ENCODE assay signal across 13 cellular contexts in genomic region chr7:82268632-82269031, GRCh38.
A peak's percentile ranks its signal among the peaks of the same experiment; 100 is the strongest.
DNase-seq lines count a peak whose midpoint lies in the region; ATAC-seq and TF ChIP-seq lines count a peak whose summit lies in the region.
"Had no signal": no experiment of that assay in that cellular context is flagged by ENCODE, and none has a peak within 500 bp of the region (broad histone marks: within the 10 kb centered on the region; RNA-seq: fewer than 3 reads in every experiment).

No MANE protein-coding gene starts in this region.

- POLR2A ChIA-PET in activated CD4-positive, alpha-beta T cell treated with anti-CD3 and anti-CD28 coated beads, Interleukin-2, amount 10 ng/mL, durations not matched to agents 7 days and 5 days (lab: Charles Lee) = no interaction called here

- CTCF ChIA-PET in activated CD4-positive, alpha-beta T cell treated with anti-CD3 and anti-CD28 coated beads, Interleukin-2, amount 10 ng/mL, durations not matched to agents 7 days and 5 days (lab: Charles Lee) = interaction anchor here (0.6 kb wide), 1 partner anchor 99 kb away, joined by 4 read pairs; no protein-coding TSS in a partner anchor

- H3K9me3 Mint-ChIP-seq in glutamatergic neuron (ENCODE audit: unreplicated experiment) = peaks cover 6% of the 10 kb centered on the region
- no peaks in the 10 kb centered on the region for H3K9me3 Mint-ChIP-seq in activated CD4-positive, alpha-beta T cell treated with anti-CD3 and anti-CD28 coated beads, Interleukin-2, amount 10 ng/mL, durations not matched to agents 7 days and 5 days
- H3K9me3 Mint-ChIP-seq: CD8-positive, alpha-beta T cell had no signal

- H3K36me3 Mint-ChIP-seq in glutamatergic neuron (ENCODE audit: unreplicated experiment) = no peaks in the 10 kb centered on the region
- no peaks in the 10 kb centered on the region for H3K36me3 Mint-ChIP-seq in activated CD4-positive, alpha-beta T cell treated with anti-CD3 and anti-CD28 coated beads, Interleukin-2, amount 10 ng/mL, durations not matched to agents 7 days and 5 days (ENCODE audit: low read depth)
- H3K36me3 Mint-ChIP-seq: CD14-positive monocyte; CD8-positive, alpha-beta T cell had no signal

- peak; percentile 60 for DNase-seq in NCI-H69 (lab: John Stamatoyannopoulos, UW)
- peak; percentile 26 for DNase-seq in choroid plexus epithelial cell (ENCODE audit: low read depth)
- DNase-seq in glutamatergic neuron = no peak
- no peak for DNase-seq in activated CD4-positive, alpha-beta T cell treated with anti-CD3 and anti-CD28 coated beads, Interleukin-2, amount 10 ng/mL, durations not matched to agents 7 days and 5 days
- DNase-seq in NCI-H1930 (lab: John Stamatoyannopoulos, UW) = no peak
- no peak for DNase-seq in NCI-H524 treated with DMSO at 0.1 percent for 48 hours (lab: John Stamatoyannopoulos, UW)
- DNase-seq: CD8-positive, alpha-beta T cell; COR-L47; DMS153; DMS79 treated with DMSO at 0.1 percent for 48 hours had no signal

- TF ChIP-seq CTCF in choroid plexus epithelial cell (conservative IDR thresholded peaks at IDR 0.05; ENCODE audit: low read depth, low read length) = no peak
- TF ChIP-seq CTCF in glutamatergic neuron (IDR thresholded peaks at IDR 0.05; ENCODE audit: partially characterized antibody, unreplicated experiment) = no peak

- no peak overlapping the region for H3K4me3 ChIP-seq in choroid plexus epithelial cell (ENCODE audit: low read depth, low read length)

- peak overlapping the region; percentile 22 for H3K27ac Mint-ChIP-seq in glutamatergic neuron (ENCODE audit: unreplicated experiment)
- no peak overlapping the region for H3K27ac Mint-ChIP-seq in activated CD4-positive, alpha-beta T cell treated with anti-CD3 and anti-CD28 coated beads, Interleukin-2, amount 10 ng/mL, durations not matched to agents 7 days and 5 days
- H3K27ac Mint-ChIP-seq: CD14-positive monocyte; CD8-positive, alpha-beta T cell had no signal

- H3K4me3 Mint-ChIP-seq in glutamatergic neuron (ENCODE audit: unreplicated experiment) = no peak overlapping the region
- H3K4me3 Mint-ChIP-seq in activated CD4-positive, alpha-beta T cell treated with anti-CD3 and anti-CD28 coated beads, Interleukin-2, amount 10 ng/mL, durations not matched to agents 7 days and 5 days = no peak overlapping the region
- H3K4me3 Mint-ChIP-seq: CD14-positive monocyte; CD8-positive, alpha-beta T cell had no signal

- peaks cover 42% of the 10 kb centered on the region for H3K4me1 Mint-ChIP-seq in glutamatergic neuron (ENCODE audit: low read depth, unreplicated experiment)
- no peaks in the 10 kb centered on the region for H3K4me1 Mint-ChIP-seq in activated CD4-positive, alpha-beta T cell treated with anti-CD3 and anti-CD28 coated beads, Interleukin-2, amount 10 ng/mL, durations not matched to agents 7 days and 5 days
- H3K4me1 Mint-ChIP-seq: CD14-positive monocyte had no signal

- H3K27me3 Mint-ChIP-seq in glutamatergic neuron (ENCODE audit: unreplicated experiment) = peaks cover 2% of the 10 kb centered on the region
- no peaks in the 10 kb centered on the region for H3K27me3 Mint-ChIP-seq in activated CD4-positive, alpha-beta T cell treated with anti-CD3 and anti-CD28 coated beads, Interleukin-2, amount 10 ng/mL, durations not matched to agents 7 days and 5 days

- ATAC-seq in HG03139 (IDR thresholded peaks at IDR 0.05; ENCODE audit: unreplicated experiment) = no peak
- ATAC-seq: CD8-positive, alpha-beta T cell; HCT116 had no signal

Comparison
In these comparisons a context has a peak if more than half of its experiments do, and no peak if none do; other contexts are left out.
1. DNase-seq: peak in NCI-H69 (single experiment) and choroid plexus epithelial cell (single experiment); none in glutamatergic neuron (single experiment), activated CD4-positive, alpha-beta T cell treated with anti-CD3 and anti-CD28 coated beads, Interleukin-2, amount 10 ng/mL, durations not matched to agents 7 days and 5 days (single experiment), NCI-H1930 (0 of 2) and NCI-H524 treated with DMSO at 0.1 percent for 48 hours (single experiment).